21 cellular contexts compared by ENCODE assay signal in genomic region chr7:149166142-149166541, GRCh38.
"Had no signal": no experiment of that assay in that cellular context is flagged by ENCODE, and none has a peak within 500 bp of the region (broad histone marks: within the 10 kb centered on the region; RNA-seq: fewer than 3 reads in every experiment).

No MANE protein-coding gene starts in this region.

- H3K9me3 Mint-ChIP-seq: nephron had no signal

- H3K4me1 Mint-ChIP-seq: nephron had no signal

- H3K27me3 ChIP-seq: dorsolateral prefrontal cortex, heart right ventricle, pancreas had no signal

- FAIRE-seq: frontal cortex, kidney, pancreas, small intestine had no signal

- H3K4me3 Mint-ChIP-seq: nephron had no signal

- H3K27me3 Mint-ChIP-seq: progenitor cell of endocrine pancreas had no signal

- ATAC-seq: heart right ventricle, left ventricle myocardium superior, pancreas, right cardiac atrium had no signal

- H3K4me1 ChIP-seq: pancreas had no signal

- H3K4me3 ChIP-seq: dorsolateral prefrontal cortex, heart right ventricle, lung, pancreas had no signal

- H3K9me3 ChIP-seq: heart right ventricle, pancreas had no signal

- H3K27ac ChIP-seq: heart right ventricle, pancreas had no signal

- H3K27ac Mint-ChIP-seq: nephron, progenitor cell of endocrine pancreas had no signal

- DNase-seq: cortex of kidney; dorsolateral prefrontal cortex; effector CD8-positive, alpha-beta T cell; heart right ventricle; hypothalamus; kidney; left cardiac atrium; left ventricle myocardium superior; mesenchymal stem cell; midbrain; occipital lobe; pancreas; right cardiac atrium; small intestine; stimulated activated CD4-positive, alpha-beta T cell treated with anti-CD3 and anti-CD28 coated beads, Interleukin-12 subunit alpha, Interleukin-12 subunit beta, amount 100 ng/mL, for 4 hours; stimulated activated naive CD4-positive, alpha-beta T cell treated with Interleukin-2 at 50 U/mL for 16 hours; trophoblast cell had no signal
